8 cellular contexts compared by ENCODE assay signal in the genomic region with DNA sequence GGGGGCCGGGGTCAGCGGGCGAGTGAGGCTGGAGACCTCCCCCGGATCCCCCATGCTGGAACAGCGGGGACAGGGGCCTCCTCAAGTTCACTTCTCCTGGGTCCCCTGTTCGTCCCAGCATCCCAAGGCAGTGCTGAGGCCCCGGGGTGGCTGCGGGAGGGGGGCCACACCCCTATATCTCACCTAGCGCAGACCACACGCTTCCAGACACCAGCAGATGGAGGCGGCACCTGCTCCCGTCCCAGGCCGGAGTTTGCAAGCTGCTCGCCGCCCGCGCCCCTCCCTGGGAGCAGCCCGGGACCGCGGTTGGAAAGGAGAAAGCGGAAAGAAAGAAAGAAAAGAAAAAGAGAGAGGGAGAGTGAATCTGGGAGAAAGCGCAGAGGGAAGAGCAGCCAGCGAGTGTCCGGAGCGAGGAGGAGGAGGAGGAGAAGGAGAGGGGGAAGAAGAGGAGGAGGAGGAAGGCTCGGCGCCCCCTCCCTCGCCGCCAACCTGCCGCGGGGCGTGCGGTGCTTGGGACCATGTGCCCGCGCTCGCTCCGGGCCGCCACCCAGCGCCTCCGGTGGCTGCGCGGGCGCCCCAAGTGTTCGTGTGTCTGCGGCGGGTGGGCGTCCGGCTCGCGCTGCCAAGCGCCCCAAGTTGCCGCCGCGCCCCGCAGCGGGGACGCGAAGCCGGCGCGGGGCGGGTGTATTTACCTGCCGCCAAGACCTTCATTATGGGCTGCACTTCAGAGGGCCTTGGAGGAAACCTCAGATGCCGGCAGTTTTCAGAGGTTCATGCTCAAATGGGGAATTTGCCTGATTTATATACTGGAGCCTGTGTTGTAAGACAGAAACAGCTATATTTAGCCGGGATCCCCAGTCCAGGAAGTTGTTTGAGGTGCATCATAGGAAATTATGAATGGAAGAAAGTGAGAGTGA. TPM values are rescaled to one million over a fixed set of nuclear protein-coding genes. Genes with fewer than 3 reads are reported as not detected.
A peak's percentile ranks its signal among the peaks of the same experiment; 100 is the strongest.
DNase-seq lines count a peak whose midpoint lies in the region; ATAC-seq and TF ChIP-seq lines count a peak whose summit lies in the region.

A gene (minus strand): TSS at position 775 of the 917 bp plus-strand sequence. CDS start 64 bp downstream, at position 711.

- POLR2A ChIA-PET in SK-N-SH (lab: Yijun Ruan, JAX), result no interaction called here

- H3K4me3 ChIP-seq in SK-N-SH (ENCODE audit: low read depth in 2 of 2, low read length in 1 of 2), result peak within 1 kb of the TSS; percentile 58 to 74
- H3K4me3 ChIP-seq in adipocyte (ENCODE audit: low read length), result peak within 1 kb of the TSS; percentile 80
- H3K4me3 ChIP-seq in iPS DF 6.9 (ENCODE audit: low read length), result peak within 1 kb of the TSS; percentile 64; the same call in 1 of the 2 replicates
- peak within 1 kb of the TSS; percentile 25 to 45 (median 40) for H3K4me3 ChIP-seq in skin epidermis

- H3K27ac ChIP-seq in SK-N-SH (ENCODE audit: low read depth in 2 of 2, low read length in 1 of 2), result peak within 1 kb of the TSS in 1 of 2 experiments; percentile 54; a peak in 3 of 4 replicates
- H3K27ac ChIP-seq in iPS DF 6.9 (ENCODE audit: low read length), result no peak within 1 kb of the TSS
- H3K27ac ChIP-seq in skin epidermis, result peak within 1 kb of the TSS in 19 of 21 experiments; percentile 14 to 84 (median 56)

- H4K20me1 ChIP-seq in SK-N-SH (ENCODE audit: insufficient read depth), result no peaks in the 10 kb centered on the region

- H3K27me3 ChIP-seq in SK-N-SH (ENCODE audit: insufficient read depth), result no peaks in the 10 kb centered on the region
- no peaks in the 10 kb centered on the region for H3K27me3 ChIP-seq in adipocyte (replicated peaks; ENCODE audit: control insufficient read depth, insufficient read depth, low read length)
- no peaks in the 10 kb centered on the region for H3K27me3 ChIP-seq in iPS DF 6.9 (ENCODE audit: control insufficient read depth, insufficient read depth, low read length)

- TF ChIP-seq CTCF in GM13977 (IDR thresholded peaks at IDR 0.05; ENCODE audit: extremely low read depth, insufficient read depth, missing control alignments) (peak; percentile 24), SK-N-SH (IDR thresholded peaks at IDR 0.05) (peak; percentile 40)

- peaks cover 6% of the 10 kb centered on the region for H3F3A ChIP-seq in SK-N-SH (replicated peaks; ENCODE audit: insufficient read depth)

- peaks cover 15% of the 10 kb centered on the region; the same call in 1 of the 2 replicates for H3K79me2 ChIP-seq in SK-N-SH (ENCODE audit: insufficient read depth)

- H3K9ac ChIP-seq in SK-N-SH (peak within 1 kb of the TSS; percentile 87), adipocyte (ENCODE audit: low read length) (peak within 1 kb of the TSS; percentile 57)

- in situ Hi-C loops in GM13977 (cut with MboI; ENCODE audit: low pct_unique_long_range_greater_than_20kb, low sequenced_read_pairs, unreplicated experiment), result no loop called here

- CTCF ChIA-PET in SK-N-SH (lab: Yijun Ruan, JAX), result interaction anchor here (1.2 to 1.8 kb wide), 2 partner anchors 9 to 44 kb away, joined by 3 to 10 read pairs; no protein-coding TSS in a partner anchor

- 24% methylated on average over 27 of the region's 65 CpGs for WGBS in SK-N-SH (ENCODE audit: low lambda C conversion rate)
- WGBS in iPS DF 6.9 (ENCODE audit: insufficient coverage, insufficient read length), result no CpG with 5 or more reads among the region's 65 CpGs

- no peak for TF ChIP-seq EP300 in SK-N-SH (IDR thresholded peaks at IDR 0.05; ENCODE audit: borderline replicate concordance in 1 of 2, low read depth in 1 of 2, low read length in 1 of 2)

- peak within 1 kb of the TSS; percentile 96 for H3K4me2 ChIP-seq in SK-N-SH

- ATAC-seq in GM21515 (IDR thresholded peaks at IDR 0.05; ENCODE audit: unreplicated experiment) (no peak), HG03520 (IDR thresholded peaks at IDR 0.05; ENCODE audit: unreplicated experiment) (no peak)

- DNase-seq in GM13977 (ENCODE audit: low spot score) (peak; percentile 83), SK-N-SH (peak; percentile 83), adipocyte (ENCODE audit: low read depth) (peak; percentile 81), iPS DF 6.9 (ENCODE audit: low read depth, low spot score) (no peak), ureter (ENCODE audit: low spot score) (no peak)

- H3K36me3 ChIP-seq in SK-N-SH (replicated peaks in 1 of 2; ENCODE audit: control insufficient read depth in 1 of 2, insufficient read depth in 2 of 2, low read length in 1 of 2) (peaks cover 0 to 4% of the 10 kb centered on the region in 2 experiments), adipocyte (ENCODE audit: control insufficient read depth, insufficient read depth, low read length, severe bottlenecking) (no peaks in the 10 kb centered on the region), iPS DF 6.9 (ENCODE audit: control insufficient read depth, insufficient read depth, low read length) (peaks cover 3% of the 10 kb centered on the region; the same call in 1 of the 2 replicates)

- H3K4me1 ChIP-seq in SK-N-SH (ENCODE audit: control insufficient read depth in 1 of 2, insufficient read depth in 2 of 2, low read depth in 1 of 2, low read length in 1 of 2), result peaks cover 13 to 21% of the 10 kb centered on the region in 2 experiments; a peak in 3 of 4 replicates
- H3K4me1 ChIP-seq in adipocyte (ENCODE audit: control insufficient read depth, insufficient read depth, low read length), result peaks cover 11% of the 10 kb centered on the region
- peaks cover 2% of the 10 kb centered on the region; the same call in 1 of the 2 replicates for H3K4me1 ChIP-seq in iPS DF 6.9 (ENCODE audit: control insufficient read depth, insufficient read depth, low read length)

- no peaks in the 10 kb centered on the region for H3K9me2 ChIP-seq in SK-N-SH

- peak within 1 kb of the TSS; percentile 98 for H2AFZ ChIP-seq in SK-N-SH (ENCODE audit: low read depth)

- no peaks in the 10 kb centered on the region for H3K9me3 ChIP-seq in SK-N-SH
- H3K9me3 ChIP-seq in adipocyte (ENCODE audit: control insufficient read depth, low read length), result no peaks in the 10 kb centered on the region
- no peaks in the 10 kb centered on the region for H3K9me3 ChIP-seq in iPS DF 6.9 (ENCODE audit: control insufficient read depth, insufficient read depth, low read length)

- TF ChIP-seq RAD21 in SK-N-SH (IDR thresholded peaks at IDR 0.05; ENCODE audit: low read length), result no peak

TF ChIP-seq in SK-N-SH, 30 proteins besides CTCF, POLR2A, EP300 and RAD21:
- TF ChIP-seq, protein P1, sequence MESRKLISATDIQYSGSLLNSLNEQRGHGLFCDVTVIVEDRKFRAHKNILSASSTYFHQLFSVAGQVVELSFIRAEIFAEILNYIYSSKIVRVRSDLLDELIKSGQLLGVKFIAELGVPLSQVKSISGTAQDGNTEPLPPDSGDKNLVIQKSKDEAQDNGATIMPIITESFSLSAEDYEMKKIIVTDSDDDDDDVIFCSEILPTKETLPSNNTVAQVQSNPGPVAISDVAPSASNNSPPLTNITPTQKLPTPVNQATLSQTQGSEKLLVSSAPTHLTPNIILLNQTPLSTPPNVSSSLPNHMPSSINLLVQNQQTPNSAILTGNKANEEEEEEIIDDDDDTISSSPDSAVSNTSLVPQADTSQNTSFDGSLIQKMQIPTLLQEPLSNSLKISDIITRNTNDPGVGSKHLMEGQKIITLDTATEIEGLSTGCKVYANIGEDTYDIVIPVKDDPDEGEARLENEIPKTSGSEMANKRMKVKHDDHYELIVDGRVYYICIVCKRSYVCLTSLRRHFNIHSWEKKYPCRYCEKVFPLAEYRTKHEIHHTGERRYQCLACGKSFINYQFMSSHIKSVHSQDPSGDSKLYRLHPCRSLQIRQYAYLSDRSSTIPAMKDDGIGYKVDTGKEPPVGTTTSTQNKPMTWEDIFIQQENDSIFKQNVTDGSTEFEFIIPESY (IDR thresholded peaks at IDR 0.05; ENCODE audit: borderline replicate concordance, low read depth), result no peak
- TF ChIP-seq, protein P2, sequence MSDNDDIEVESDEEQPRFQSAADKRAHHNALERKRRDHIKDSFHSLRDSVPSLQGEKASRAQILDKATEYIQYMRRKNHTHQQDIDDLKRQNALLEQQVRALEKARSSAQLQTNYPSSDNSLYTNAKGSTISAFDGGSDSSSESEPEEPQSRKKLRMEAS (IDR thresholded peaks at IDR 0.05; ENCODE audit: low read depth), result peak; percentile 32; the same call in 1 of the 2 replicates
- 0 out of 2 replicates have a peak, but pooled peaks have one; percentile 10 for TF ChIP-seq SIN3A (IDR thresholded peaks at IDR 0.05; ENCODE audit: borderline replicate concordance, low read depth, low read length)
- TF ChIP-seq RFX5 (IDR thresholded peaks at IDR 0.05; ENCODE audit: low read length), result no peak
- TF ChIP-seq POLR2AphosphoS5 (IDR thresholded peaks at IDR 0.05; ENCODE audit: low read depth, low read length), result peak; percentile 22; the same call in 1 of the 2 replicates
- peak; percentile 6; the same call in 1 of the 2 replicates for TF ChIP-seq TCF12 (IDR thresholded peaks at IDR 0.05)

RNA-seq across cellular contexts. Expression of the gene that starts here (rescaled TPM):
- 24.6 and 36.5 TPM in 2 replicates for polyA plus RNA-seq in SK-N-SH (2012; rRNA removed)
- 3.6 and 4.4 TPM in 2 replicates for polyA plus RNA-seq in SK-N-SH (2012; cell fraction: cytosol; rRNA removed)
- 95.4 and 196 TPM in 2 replicates for polyA plus RNA-seq in SK-N-SH (2012; cell fraction: nucleus; rRNA removed)
- total RNA-seq in ureter, result 2.1 TPM

Comparison
In these comparisons a context has a peak if more than half of its experiments do, and no peak if none do; other contexts are left out.
1. DNase-seq: peak in GM13977 (single experiment), SK-N-SH (single experiment) and adipocyte (single experiment); none in iPS DF 6.9 (single experiment) and ureter (single experiment).
2. Peak in every context shown above with its lines, with median percentiles within 50 percentile points of each other: H3K4me3 ChIP-seq.